In the genomic region with DNA sequence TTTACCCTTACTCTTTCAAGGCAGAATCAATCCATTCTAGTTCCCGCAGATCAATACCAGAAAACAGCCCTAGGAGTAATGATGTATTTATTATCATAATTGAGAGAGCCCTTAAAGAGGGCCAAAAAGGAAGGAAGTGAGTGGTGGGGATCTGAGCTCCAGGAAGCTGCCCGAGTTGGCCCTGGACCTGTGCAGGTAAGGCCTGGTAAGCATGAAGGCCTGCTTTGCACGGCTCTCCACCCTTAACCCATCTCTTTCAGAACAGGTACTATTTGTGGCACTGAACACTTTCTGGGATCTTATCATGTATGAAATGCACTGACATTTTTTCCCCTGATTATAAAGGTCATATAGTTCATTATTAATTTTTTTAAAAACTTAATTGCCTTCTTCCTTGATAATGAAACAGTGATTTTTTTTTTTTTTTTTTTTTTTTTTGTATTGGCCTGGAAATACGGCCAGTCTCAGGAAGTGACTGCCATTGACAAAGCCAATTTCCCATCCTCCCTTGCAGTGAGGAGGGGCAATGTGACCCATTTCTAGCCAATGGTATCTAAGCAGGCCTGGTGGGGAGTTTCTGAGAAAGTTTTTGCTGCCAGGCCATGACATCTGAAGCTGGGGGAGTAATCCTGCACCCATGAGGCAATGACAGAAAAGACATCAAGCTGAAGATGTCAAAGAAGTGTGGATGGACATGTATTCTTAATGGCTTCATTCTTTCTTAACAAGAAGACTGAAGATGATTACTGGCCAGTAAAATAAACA, we compare ENCODE assay signal across 21 cellular contexts. TPM values are rescaled to one million over a fixed set of nuclear protein-coding genes. Genes with fewer than 3 reads are reported as not detected.
DNase-seq lines count a peak whose midpoint lies in the region; ATAC-seq and TF ChIP-seq lines count a peak whose summit lies in the region.
"Had no signal": no experiment of that assay in that cellular context is flagged by ENCODE, and none has a peak within 500 bp of the region (broad histone marks: within the 10 kb centered on the region; RNA-seq: fewer than 3 reads in every experiment).

No MANE protein-coding gene starts in this region.

- no peak overlapping the region for H3K4me2 ChIP-seq in mesendoderm (ENCODE audit: low read length)

- no peaks in the 10 kb centered on the region for H3K79me2 ChIP-seq in mesendoderm (ENCODE audit: control insufficient read depth, insufficient read depth, low read length)

- DNase-seq in activated naive CD4-positive, alpha-beta T cell treated with anti-CD3 and anti-CD28 coated beads, Interleukin-2, amount 50 U/mL, for 72 hours (ENCODE audit: low spot score in 2 of 2) = no peak
- DNase-seq in mesendoderm = peak; percentile 11
- DNase-seq: ACHN; activated CD8-positive, alpha-beta memory T cell treated with anti-CD3 and anti-CD28 coated beads, Interleukin-2, amount 50 U/mL, for 4 hours; activated naive CD4-positive, alpha-beta T cell treated with anti-CD3 and anti-CD28 coated beads for 36 hours; C1 segment of cervical spinal cord; effector memory CD4-positive, alpha-beta T cell; esophagus squamous epithelium; left cardiac atrium; NCI-H146; NCI-H2171 treated with DMSO at 0.1 percent for 48 hours; NCI-H748 treated with DMSO at 0.1 percent for 48 hours had no signal

- peaks cover 0 to 15% (median 0%) of the 10 kb centered on the region in 3 donors for H3K9me3 ChIP-seq in gastroesophageal sphincter

- H4K5ac ChIP-seq in mesendoderm (ENCODE audit: low read length) = no peak overlapping the region

- TF ChIP-seq POLR2A in gastroesophageal sphincter (IDR thresholded peaks at IDR 0.05) = no peak

- H3K79me1 ChIP-seq in mesendoderm (ENCODE audit: low read length) = no peaks in the 10 kb centered on the region

- H3K27me3 Mint-ChIP-seq in activated naive CD4-positive, alpha-beta T cell treated with anti-CD3 and anti-CD28 coated beads, Interleukin-2, amount 50 U/mL, for 24 hours = no peaks in the 10 kb centered on the region
- H3K27me3 Mint-ChIP-seq in activated T-helper 17 cell treated with anti-CD3 and anti-CD28 coated beads, Interleukin-2, amount 50 U/mL, for 72 hours = no peaks in the 10 kb centered on the region

- no peaks in the 10 kb centered on the region for H3K9me3 Mint-ChIP-seq in activated naive CD4-positive, alpha-beta T cell treated with anti-CD3 and anti-CD28 coated beads, Interleukin-2, amount 50 U/mL, for 24 hours
- H3K9me3 Mint-ChIP-seq in activated naive CD4-positive, alpha-beta T cell treated with anti-CD3 and anti-CD28 coated beads, Interleukin-2, amount 50 U/mL, for 72 hours = peaks cover 0 to 8% of the 10 kb centered on the region in 2 donors
- no peaks in the 10 kb centered on the region for H3K9me3 Mint-ChIP-seq in activated T-helper 17 cell treated with anti-CD3 and anti-CD28 coated beads, Interleukin-2, amount 50 U/mL, for 72 hours

- no peak overlapping the region for H3K56ac ChIP-seq in mesendoderm (ENCODE audit: low read length)

- no peaks in the 10 kb centered on the region for H3K4me1 Mint-ChIP-seq in activated naive CD4-positive, alpha-beta T cell treated with anti-CD3 and anti-CD28 coated beads, Interleukin-2, amount 50 U/mL, for 24 hours
- H3K4me1 Mint-ChIP-seq in activated T-helper 17 cell treated with anti-CD3 and anti-CD28 coated beads, Interleukin-2, amount 50 U/mL, for 72 hours = no peaks in the 10 kb centered on the region
- H3K4me1 Mint-ChIP-seq: mesothelial cell of epicardium had no signal

- H2BK120ac ChIP-seq in mesendoderm (ENCODE audit: low read depth, low read length) = no peak overlapping the region

- no peak overlapping the region for H3K4me3 Mint-ChIP-seq in activated naive CD4-positive, alpha-beta T cell treated with anti-CD3 and anti-CD28 coated beads, Interleukin-2, amount 50 U/mL, for 24 hours
- H3K4me3 Mint-ChIP-seq in activated T-helper 17 cell treated with anti-CD3 and anti-CD28 coated beads, Interleukin-2, amount 50 U/mL, for 72 hours = no peak overlapping the region
- H3K4me3 Mint-ChIP-seq: activated naive CD4-positive, alpha-beta T cell treated with anti-CD3 and anti-CD28 coated beads for 36 hours; mesothelial cell of epicardium had no signal

- H3K4me1 ChIP-seq in mesendoderm (ENCODE audit: control insufficient read depth, low read depth, low read length) (no peaks in the 10 kb centered on the region), gastroesophageal sphincter (no peaks in the 10 kb centered on the region)
- H3K4me1 ChIP-seq: esophagus squamous epithelium, vagina had no signal

- no peak overlapping the region for H3K9ac ChIP-seq in mesendoderm (ENCODE audit: low read length)

- H3K27ac ChIP-seq in mesendoderm (ENCODE audit: low read depth, low read length) (no peak overlapping the region), temporal lobe (ENCODE audit: low read depth, low read length) (peak overlapping the region; percentile 77), gastroesophageal sphincter (no peak overlapping the region)
- H3K27ac ChIP-seq: esophagus squamous epithelium, vagina had no signal

- no peak overlapping the region for H2BK5ac ChIP-seq in mesendoderm (ENCODE audit: low read length)

- no peak overlapping the region for H4K8ac ChIP-seq in mesendoderm (ENCODE audit: low read depth, low read length)

- no peak overlapping the region for H3K23ac ChIP-seq in mesendoderm (ENCODE audit: low read length)

- TF ChIP-seq EP300 in gastroesophageal sphincter (IDR thresholded peaks at IDR 0.05) = no peak

- no peak for TF ChIP-seq CTCF in gastroesophageal sphincter (IDR thresholded peaks at IDR 0.05)

- H2AK5ac ChIP-seq in mesendoderm (ENCODE audit: low read length) = no peak overlapping the region

- H3K27ac Mint-ChIP-seq in activated naive CD4-positive, alpha-beta T cell treated with anti-CD3 and anti-CD28 coated beads, Interleukin-2, amount 50 U/mL, for 24 hours = peak overlapping the region; percentile 14
- no peak overlapping the region for H3K27ac Mint-ChIP-seq in activated naive CD4-positive, alpha-beta T cell treated with anti-CD3 and anti-CD28 coated beads, Interleukin-2, amount 50 U/mL, for 72 hours
- H3K27ac Mint-ChIP-seq in activated T-helper 17 cell treated with anti-CD3 and anti-CD28 coated beads, Interleukin-2, amount 50 U/mL, for 72 hours = no peak overlapping the region
- H3K27ac Mint-ChIP-seq: activated naive CD4-positive, alpha-beta T cell treated with anti-CD3 and anti-CD28 coated beads for 36 hours; mesothelial cell of epicardium had no signal

- H3K36me3 Mint-ChIP-seq in activated naive CD4-positive, alpha-beta T cell treated with anti-CD3 and anti-CD28 coated beads, Interleukin-2, amount 50 U/mL, for 24 hours = no peaks in the 10 kb centered on the region
- peaks cover 0 to 10% of the 10 kb centered on the region in 2 donors for H3K36me3 Mint-ChIP-seq in activated naive CD4-positive, alpha-beta T cell treated with anti-CD3 and anti-CD28 coated beads, Interleukin-2, amount 50 U/mL, for 72 hours
- H3K36me3 Mint-ChIP-seq in activated T-helper 17 cell treated with anti-CD3 and anti-CD28 coated beads, Interleukin-2, amount 50 U/mL, for 72 hours (ENCODE audit: low read depth) = no peaks in the 10 kb centered on the region

- H3K4ac ChIP-seq in mesendoderm (ENCODE audit: low read depth, low read length) = no peak overlapping the region

- H3K36me3 ChIP-seq in mesendoderm (ENCODE audit: control insufficient read depth, insufficient read depth, low read length) (no peaks in the 10 kb centered on the region), gastroesophageal sphincter (no peaks in the 10 kb centered on the region)
- H3K36me3 ChIP-seq: esophagus squamous epithelium, vagina had no signal

- no peak overlapping the region for H2BK15ac ChIP-seq in mesendoderm (replicated peaks; ENCODE audit: low read depth)

- no peak for ATAC-seq in activated naive CD4-positive, alpha-beta T cell treated with anti-CD3 and anti-CD28 coated beads, Interleukin-2, amount 50 U/mL, for 72 hours
- ATAC-seq in activated T-helper 17 cell treated with anti-CD3 and anti-CD28 coated beads, Interleukin-2, amount 50 U/mL, for 72 hours (replicated peaks) = peak; percentile 78
- no peak for ATAC-seq in GM21737 (IDR thresholded peaks at IDR 0.05; ENCODE audit: unreplicated experiment)
- no peak for ATAC-seq in HG02678 (IDR thresholded peaks at IDR 0.05; ENCODE audit: unreplicated experiment)
- no peak for ATAC-seq in gastroesophageal sphincter
- ATAC-seq: Right ventricle myocardium inferior had no signal

- WGBS in mesendoderm (ENCODE audit: extremely low coverage, insufficient coverage, low lambda C conversion rate) = no CpG with 5 or more reads among the region's 4 CpGs
- WGBS in gastroesophageal sphincter (ENCODE audit: low coverage in 1 of 2), 2 donors = 61 to 83% methylated on average over 3 to 4 of the region's 4 CpGs

- H3K4me3 ChIP-seq in mesendoderm (ENCODE audit: low read length) (no peak overlapping the region), gastroesophageal sphincter (no peak overlapping the region)
- H3K4me3 ChIP-seq: esophagus squamous epithelium, vagina had no signal

- H3K27me3 ChIP-seq in mesendoderm (ENCODE audit: insufficient read depth, low read length, poor library complexity) (no peaks in the 10 kb centered on the region), gastroesophageal sphincter (no peaks in the 10 kb centered on the region)
- H3K27me3 ChIP-seq: esophagus squamous epithelium, vagina had no signal

- H3K18ac ChIP-seq in mesendoderm (ENCODE audit: low read length) = no peak overlapping the region

RNA-seq across cellular contexts. Expression of a gene that starts 6.3 kb away (rescaled TPM):
- 1 to 10 TPM; 1.4 to 2.3 TPM for total RNA-seq in activated naive CD4-positive, alpha-beta T cell treated with anti-CD3 and anti-CD28 coated beads, Interleukin-2, amount 50 U/mL, for 72 hours
- 1 to 10 TPM; 3.9 TPM for total RNA-seq in activated T-helper 17 cell treated with anti-CD3 and anti-CD28 coated beads, Interleukin-2, amount 50 U/mL, for 72 hours
- 4.8 TPM for polyA plus RNA-seq in mesendoderm (2013, experiment 1 of 2)
- 4.6 TPM for polyA plus RNA-seq in mesendoderm (2013, experiment 2 of 2)
- 29.7 TPM for total RNA-seq in temporal lobe
- total RNA-seq in gastroesophageal sphincter = 10 to 100 TPM; 12.0 to 25.2 (median 15.9) TPM
